Comparison of ENCODE assay signal across 8 cellular contexts in the genomic region with DNA sequence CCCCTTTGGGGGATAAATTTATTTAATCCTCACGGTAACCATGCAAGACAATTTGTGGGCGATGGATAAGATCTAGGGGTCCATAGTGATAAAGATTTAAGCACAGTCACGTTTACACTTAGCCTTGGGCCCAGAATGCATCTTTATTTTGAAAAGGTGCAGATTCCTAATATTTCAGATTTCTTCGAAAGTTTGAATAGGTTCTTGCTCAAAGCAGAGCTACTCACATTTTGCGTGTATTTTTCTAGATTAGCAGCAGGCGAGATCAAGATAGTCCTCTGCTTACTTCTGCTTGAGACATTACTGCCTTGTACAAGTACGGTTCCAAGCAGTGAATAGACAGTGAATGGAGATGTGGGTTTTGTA. TPM values are rescaled to one million over a fixed set of nuclear protein-coding genes. Genes with fewer than 3 reads are reported as not detected.
DNase-seq lines count a peak whose midpoint lies in the region; ATAC-seq, FAIRE-seq and TF ChIP-seq lines count a peak whose summit lies in the region.

No MANE protein-coding gene starts in this region.

- no peak for DNase-seq in A549 (ENCODE audit: low read depth in 1 of 2, low spot score in 1 of 2)
- DNase-seq in H54 (ENCODE audit: insufficient read length, low spot score) = no peak
- no peak for DNase-seq in adrenal gland
- DNase-seq in lower leg skin (ENCODE audit: low spot score in 2 of 2) = no peak
- DNase-seq in vagina (ENCODE audit: extremely low spot score in 2 of 2) = no peak
- DNase-seq in HTR-8/SVneo (ENCODE audit: insufficient read length, low spot score) = no peak
- no peak for DNase-seq in D341Med (ENCODE audit: low spot score)

- CTCF ChIA-PET in A549 (lab: Yijun Ruan, JAX) = interaction anchor here (0.8 to 1.4 kb wide), 2 partner anchors 135 to 145 kb away, joined by 3 read pairs; no protein-coding TSS in a partner anchor

- no peak for ATAC-seq in A549
- no peak for ATAC-seq in HG02571 (IDR thresholded peaks at IDR 0.05; ENCODE audit: unreplicated experiment)

- no peaks in the 10 kb centered on the region for H3K36me3 ChIP-seq in adrenal gland (replicated peaks in 1 of 2)
- no peaks in the 10 kb centered on the region for H3K36me3 ChIP-seq in vagina

- peak overlapping the region; percentile 84 for H3K4me2 ChIP-seq in A549

- no peak for TF ChIP-seq CTCF in A549 (IDR thresholded peaks at IDR 0.05)
- no peak for TF ChIP-seq CTCF in adrenal gland (IDR thresholded peaks at IDR 0.05)
- no peak for TF ChIP-seq CTCF in lower leg skin (IDR thresholded peaks at IDR 0.05)
- TF ChIP-seq CTCF in vagina (IDR thresholded peaks at IDR 0.05) = no peak

- H3K4me3 ChIP-seq in A549 (peak overlapping the region; percentile 75), adrenal gland (peak overlapping the region; percentile 17 to 97 (median 86)), lower leg skin (ENCODE audit: low read depth, poor library complexity, severe bottlenecking) (peak overlapping the region; percentile 97), vagina (peak overlapping the region; percentile 88 to 93)

- intact Hi-C loops in adrenal gland (cut with DNase I) = no loop called here
- intact Hi-C loops in lower leg skin (cut with DNase I; ENCODE audit: low total_unique reads) = no loop called here
- intact Hi-C loops in vagina (cut with DNase I) = no loop called here

- peaks cover 29% of the 10 kb centered on the region for H3K4me1 ChIP-seq in A549
- H3K4me1 ChIP-seq in adrenal gland (replicated peaks in 1 of 2) = peaks cover 9 to 24% of the 10 kb centered on the region in 2 donors
- peaks cover 30% of the 10 kb centered on the region for H3K4me1 ChIP-seq in vagina

- peak overlapping the region; percentile 91 to 98 for H3K27ac ChIP-seq in A549
- H3K27ac ChIP-seq in adrenal gland = peak overlapping the region in 3 of 5 donors; percentile 87 to 93 (median 87)
- peak overlapping the region; percentile 79 for H3K27ac ChIP-seq in vagina

- H3K27me3 ChIP-seq in adrenal gland (no peaks in the 10 kb centered on the region), vagina (no peaks in the 10 kb centered on the region)

- H3K9me3 ChIP-seq in A549 (0 out of 3 replicates have a peak, but pooled peaks cover 3% of the 10 kb centered on the region), adrenal gland (replicated peaks in 1 of 3) (peaks cover 0 to 8% (median 0%) of the 10 kb centered on the region in 3 donors), vagina (no peaks in the 10 kb centered on the region)

- TF ChIP-seq RAD21 in A549 (conservative IDR thresholded peaks at IDR 0.05 in 1 of 2, IDR thresholded peaks at IDR 0.05 in 1 of 2) = no peak

- no peak for TF ChIP-seq POLR2A in A549 (IDR thresholded peaks at IDR 0.05; ENCODE audit: low read length)
- TF ChIP-seq POLR2A in H54 (IDR thresholded peaks at IDR 0.05; ENCODE audit: low read depth, low read length) = no peak
- no peak for TF ChIP-seq POLR2A in adrenal gland (IDR thresholded peaks at IDR 0.05)
- TF ChIP-seq POLR2A in lower leg skin (IDR thresholded peaks at IDR 0.05) = no peak
- TF ChIP-seq POLR2A in vagina (IDR thresholded peaks at IDR 0.05) = no peak

- WGBS in A549 (ENCODE audit: missing lambda C conversion rate) = 5% methylated on average over 7 of the region's 7 CpGs
- 6 to 7% (median 6%) methylated on average over 7 of the region's 7 CpGs for WGBS in adrenal gland, 4 donors
- WGBS in lower leg skin, 2 donors = 4 to 5% methylated on average over 7 of the region's 7 CpGs

- FAIRE-seq in A549 (lab: Jason Lieb, UNC) = no peak
- FAIRE-seq in H54 (lab: Jason Lieb, UNC) = peak; percentile 48
- no peak for FAIRE-seq in HTR-8/SVneo (lab: Jason Lieb, UNC)

- POLR2A ChIA-PET in A549 (lab: Yijun Ruan, JAX) = interaction anchor here (1.3 kb wide), 4 partner anchors 8 to 443 kb away, joined by 3 to 4 read pairs (median 3); no protein-coding TSS in a partner anchor

- no peak for TF ChIP-seq EP300 in A549 (IDR thresholded peaks at IDR 0.05)

TF ChIP-seq in A549, 52 proteins besides CTCF, POLR2A, EP300 and RAD21:
- TF ChIP-seq KDM5A (IDR thresholded peaks at IDR 0.05) (no peak), RCOR1 (IDR thresholded peaks at IDR 0.05; ENCODE audit: low read depth, low read length) (no peak)

RNA-seq across cellular contexts. Expression of a gene that starts 0.6 kb away (rescaled TPM):
- polyA plus RNA-seq in A549 (2011; rRNA removed) (61.3 and 79.9 TPM in 2 replicates), A549 (2017; fragmentation: RNase III; extraction: RNeasy Plus Mini Kit Qiagen cat#74134 plus additional on column Dnase treatment) (35.1 to 37.2 TPM (median 36.7 TPM) in 3 replicates), adrenal gland (10 to 100 TPM; 19.3 to 45.1 (median 19.9) TPM)
- 25.0 and 26.2 TPM in 2 replicates for polyA plus RNA-seq in A549 (2012; cell fraction: cytosol; rRNA removed)
- 16.1 and 21.5 TPM in 2 replicates for polyA plus RNA-seq in A549 (2012; cell fraction: nucleus; rRNA removed)
- 47.1 and 52.9 TPM in 2 replicates for polyA minus RNA-seq in A549 (2011; rRNA and poly(A)+ RNA removed)
- total RNA-seq in adrenal gland (10 to 100 TPM; 16.3 to 55.1 (median 28.8) TPM), lower leg skin (10 to 100 TPM in 3 of 4 donors, 1 to 10 TPM in 1; 6.8 to 35.9 (median 12.8) TPM), vagina (18.4 TPM)

RNA-seq across cellular contexts. Expression of a gene that starts 14.6 kb away (rescaled TPM):
- polyA plus RNA-seq in A549 (2011; rRNA removed) = 0.22 TPM in 2 replicates
- 0.05 and 0.08 TPM in 2 replicates for polyA plus RNA-seq in A549 (2012; cell fraction: cytosol; rRNA removed)
- polyA plus RNA-seq in A549 (2012; cell fraction: nucleus; rRNA removed) = 0.17 TPM in 2 replicates
- polyA plus RNA-seq in A549 (2017; fragmentation: RNase III; extraction: RNeasy Plus Mini Kit Qiagen cat#74134 plus additional on column Dnase treatment) = 0.14 to 0.22 TPM (median 0.18 TPM) in 3 replicates
- polyA minus RNA-seq in A549 (2011; rRNA and poly(A)+ RNA removed) = 0.10 and 0.33 TPM in 2 replicates
- 10 to 100 TPM in 3 of 8 donors, 1 to 10 TPM in 5; 2.6 to 12.6 (median 8.5) TPM for total RNA-seq in adrenal gland
- polyA plus RNA-seq in adrenal gland = 10 to 100 TPM in 1 of 3 donors, 1 to 10 TPM in 2; 5.4 to 12.9 (median 8.2) TPM
- under 1 TPM; 0.08 to 0.65 (median 0.18) TPM for total RNA-seq in lower leg skin
- total RNA-seq in vagina = 2.2 TPM
